ENCODE assay signal across 3 cellular contexts in genomic region chr20:57536759-57537724, GRCh38.
TF ChIP-seq lines count a peak whose summit lies in the region.

No MANE protein-coding gene starts in this region.

TF ChIP-seq in liver, 16 proteins besides CTCF, POLR2A, EP300 and RAD21:
- TF ChIP-seq TAF1 (conservative IDR thresholded peaks at IDR 0.05) (no peak), ZBTB33 (IDR thresholded peaks at IDR 0.05) (no peak), FOXA2 (IDR thresholded peaks at IDR 0.05) (no peak), RXRA (IDR thresholded peaks at IDR 0.05) (peak; percentile 47), REST (IDR thresholded peaks at IDR 0.05) (no peak), MAX (IDR thresholded peaks at IDR 0.05) (no peak), GABPA (IDR thresholded peaks at IDR 0.05 in 1 of 2, conservative IDR thresholded peaks at IDR 0.05 in 1 of 2) (no peak), SP1 (IDR thresholded peaks at IDR 0.05) (peak; percentile 80), HNF4G (IDR thresholded peaks at IDR 0.05) (peak; percentile 54), YY1 (IDR thresholded peaks at IDR 0.05) (peak; percentile 38), NR2F2 (IDR thresholded peaks at IDR 0.05) (no peak), HNF4A (conservative IDR thresholded peaks at IDR 0.05) (peak; percentile 71 to 83)

TF ChIP-seq in HepG2, 621 proteins besides CTCF, POLR2A, EP300 and RAD21:
- TF ChIP-seq NFKBIZ (CRISPR knock-in tag; IDR thresholded peaks at IDR 0.05) (no peak), FOXP4 (CRISPR knock-in tag; IDR thresholded peaks at IDR 0.05) (no peak), ZBTB42 (CRISPR knock-in tag; IDR thresholded peaks at IDR 0.05) (no peak), ZNF672 (CRISPR knock-in tag; IDR thresholded peaks at IDR 0.05) (no peak), ZNF704 (CRISPR knock-in tag; IDR thresholded peaks at IDR 0.05; ENCODE audit: borderline replicate concordance) (no peak), EED (CRISPR knock-in tag; IDR thresholded peaks at IDR 0.05) (no peak)

TF ChIP-seq in WTC11, 78 proteins besides CTCF, POLR2A, EP300 and RAD21:
- TF ChIP-seq SOX15 (CRISPR knock-in tag; IDR thresholded peaks at IDR 0.05), result no peak
- TF ChIP-seq ZNF263 (CRISPR knock-in tag; IDR thresholded peaks at IDR 0.05; ENCODE audit: low read depth), result no peak
- no peak for TF ChIP-seq RELA (CRISPR knock-in tag; IDR thresholded peaks at IDR 0.05; ENCODE audit: borderline replicate concordance)
- no peak for TF ChIP-seq ZBTB21 (CRISPR knock-in tag; IDR thresholded peaks at IDR 0.05; ENCODE audit: borderline replicate concordance)
- no peak for TF ChIP-seq FOXP4 (CRISPR knock-in tag; IDR thresholded peaks at IDR 0.05)
- TF ChIP-seq ZNF512 (CRISPR knock-in tag; IDR thresholded peaks at IDR 0.05; ENCODE audit: borderline replicate concordance), result no peak
- no peak for TF ChIP-seq ZNF416 (CRISPR knock-in tag; IDR thresholded peaks at IDR 0.05)
- TF ChIP-seq NR2C2 (CRISPR knock-in tag; IDR thresholded peaks at IDR 0.05), result no peak
- no peak for TF ChIP-seq FOXJ3 (CRISPR knock-in tag; IDR thresholded peaks at IDR 0.05; ENCODE audit: borderline replicate concordance)
- TF ChIP-seq ATF2 (CRISPR knock-in tag; IDR thresholded peaks at IDR 0.05; ENCODE audit: borderline replicate concordance, low read depth), result no peak
- TF ChIP-seq CBFB (CRISPR knock-in tag; IDR thresholded peaks at IDR 0.05; ENCODE audit: low read depth), result no peak
- TF ChIP-seq MAX (CRISPR knock-in tag; IDR thresholded peaks at IDR 0.05), result no peak
- TF ChIP-seq E2F5 (CRISPR knock-in tag; IDR thresholded peaks at IDR 0.05), result no peak
- no peak for TF ChIP-seq MYBL2 (CRISPR knock-in tag; IDR thresholded peaks at IDR 0.05)
- TF ChIP-seq OVOL2 (CRISPR knock-in tag; IDR thresholded peaks at IDR 0.05; ENCODE audit: borderline replicate concordance), result no peak
